ENCODE assay signal across 8 cellular contexts in genomic region chr3:193040836-193041672, GRCh38.
DNase-seq lines count a peak whose midpoint lies in the region; ATAC-seq, FAIRE-seq and TF ChIP-seq lines count a peak whose summit lies in the region.

No MANE protein-coding gene starts in this region.

- H3K27ac ChIP-seq in parathyroid adenoma: no peak overlapping the region

- no peak overlapping the region for H3K4me3 ChIP-seq in BJ (ENCODE audit: low read depth, low read length)
- no peak overlapping the region for H3K4me3 ChIP-seq in Jurkat, Clone E6-1 (ENCODE audit: low read length)
- no peak overlapping the region for H3K4me3 ChIP-seq in epithelial cell of proximal tubule (ENCODE audit: low read depth, low read length)
- no peak overlapping the region for H3K4me3 ChIP-seq in parathyroid adenoma (ENCODE audit: low read depth, low read length)

- H3K36me3 ChIP-seq in BJ (ENCODE audit: control insufficient read depth, insufficient read depth, low read length) (no peaks in the 10 kb centered on the region), parathyroid adenoma (ENCODE audit: control insufficient read depth, insufficient read depth, low read length) (no peaks in the 10 kb centered on the region)

- H3K9ac ChIP-seq in parathyroid adenoma: no peak overlapping the region

- no peak overlapping the region for H3K4me2 ChIP-seq in parathyroid adenoma (ENCODE audit: low read length)

- H3K4me1 ChIP-seq in parathyroid adenoma: no peaks in the 10 kb centered on the region

- no peak for DNase-seq in BJ (ENCODE audit: low read depth)
- peak; percentile 7 for DNase-seq in GM18507 (ENCODE audit: extremely low spot score, insufficient read length, low read depth)
- DNase-seq in Jurkat, Clone E6-1 (ENCODE audit: low read depth, low spot score): peak; percentile 27
- DNase-seq in OCI-M1 (lab: John Stamatoyannopoulos, UW): peak; percentile 40
- DNase-seq in epithelial cell of proximal tubule (ENCODE audit: low read depth): peak; percentile 20
- no peak for DNase-seq in activated T-cell treated with anti-CD3 and anti-CD28 coated beads, Interleukin-2, amount 50 U/mL, for 48 hours

- POLR2A ChIA-PET in BJ (lab: Charles Lee): interaction anchor here (0.6 kb wide), 1 partner anchor 225 kb away, joined by 4 read pairs; no protein-coding TSS in a partner anchor

- peak; percentile 89 for FAIRE-seq in GM18507 (lab: Jason Lieb, UNC)

- H3K27me3 ChIP-seq in BJ (ENCODE audit: control insufficient read depth, insufficient read depth, low read length) (no peaks in the 10 kb centered on the region), parathyroid adenoma (ENCODE audit: control insufficient read depth, insufficient read depth, low read length) (no peaks in the 10 kb centered on the region)

- TF ChIP-seq CTCF in BJ (IDR thresholded peaks at IDR 0.05; ENCODE audit: insufficient read depth, low read depth, low read length) (peak; percentile 52), epithelial cell of proximal tubule (conservative IDR thresholded peaks at IDR 0.05; ENCODE audit: low read depth, low read length) (peak; percentile 65), parathyroid adenoma (IDR thresholded peaks at IDR 0.05) (peak; percentile 69)

- no peak overlapping the region for H2AFZ ChIP-seq in parathyroid adenoma

- CTCF ChIA-PET in BJ (lab: Yijun Ruan, JAX): interaction anchor here (0.6 to 13.6 kb wide), 39 partner anchors 8 to 784 kb away, joined by 3 to 331 read pairs (median 4); partner anchors contain the start of gene MB21D2

- H3K79me2 ChIP-seq in parathyroid adenoma: no peaks in the 10 kb centered on the region

- no peak for ATAC-seq in HG03571 (IDR thresholded peaks at IDR 0.05; ENCODE audit: unreplicated experiment)

- no peaks in the 10 kb centered on the region for H3K9me3 ChIP-seq in parathyroid adenoma (ENCODE audit: control insufficient read depth, low read length)

Comparison
In these comparisons a context has a peak if more than half of its experiments do, and no peak if none do; other contexts are left out.
1. DNase-seq: peak in GM18507 (single experiment), Jurkat, Clone E6-1 (single experiment), OCI-M1 (single experiment) and epithelial cell of proximal tubule (single experiment); none in BJ (single experiment) and activated T-cell treated with anti-CD3 and anti-CD28 coated beads, Interleukin-2, amount 50 U/mL, for 48 hours (0 of 2).
2. Peak in every context shown above with its lines, with median percentiles within 50 percentile points of each other: CTCF ChIP-seq.